31 cellular contexts compared by ENCODE assay signal in the genomic region with DNA sequence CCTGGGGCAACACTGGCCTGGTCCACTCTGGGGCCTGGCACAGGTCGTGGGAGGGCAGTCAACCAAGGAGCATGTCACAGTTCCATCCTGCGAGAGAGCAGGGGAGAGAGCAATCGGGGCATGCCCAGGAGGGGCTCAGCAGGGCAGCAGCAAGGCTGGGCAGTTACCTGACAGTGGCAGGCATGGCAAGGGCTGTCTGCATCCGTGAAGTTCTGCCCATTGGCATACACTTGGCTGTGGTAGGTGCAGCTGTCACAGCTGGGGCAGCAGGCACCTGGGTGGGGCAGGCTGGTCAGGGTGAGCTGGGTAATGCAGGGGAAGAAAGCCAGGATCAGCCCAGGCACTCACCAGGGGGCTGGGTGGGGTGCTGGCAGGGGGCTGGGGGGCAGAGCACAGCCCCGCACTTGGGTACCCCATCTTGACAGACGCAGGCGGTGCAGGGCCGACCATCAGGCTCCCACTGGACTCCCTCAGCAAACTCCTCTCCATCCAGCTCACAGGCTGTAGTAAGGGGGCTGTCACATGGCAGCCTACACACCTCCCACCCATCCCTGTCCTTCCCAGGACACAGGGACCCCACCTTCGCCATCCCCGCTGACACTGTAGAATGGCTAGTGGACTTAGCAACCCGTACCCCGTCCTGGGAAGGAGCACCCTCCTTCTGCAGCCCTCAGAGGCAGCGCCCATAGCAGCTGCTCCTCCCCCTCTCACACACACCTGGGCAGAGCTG. TPM values are rescaled to one million over a fixed set of nuclear protein-coding genes. Genes with fewer than 3 reads are reported as not detected.
DNase-seq lines count a peak whose midpoint lies in the region; ATAC-seq, FAIRE-seq and TF ChIP-seq lines count a peak whose summit lies in the region.
"Had no signal": no experiment of that assay in that cellular context is flagged by ENCODE, and none has a peak within 500 bp of the region (broad histone marks: within the 10 kb centered on the region; RNA-seq: fewer than 3 reads in every experiment).

No MANE protein-coding gene starts in this region.

- POLR2A ChIA-PET in HepG2 (lab: Yijun Ruan, JAX), result no interaction called here

- H3K4me3 Mint-ChIP-seq in natural killer cell treated with Interleukin-12 subunit alpha and Interleukin-12 subunit beta and Interleukin-15 and Interleukin-18, amount 100 ng/mL, for 72 hours, result no peak overlapping the region
- H3K4me3 Mint-ChIP-seq in natural killer cell (no peak overlapping the region), chondrocyte (ENCODE audit: unreplicated experiment) (no peak overlapping the region), immature natural killer cell (no peak overlapping the region)
- H3K4me3 Mint-ChIP-seq: activated T-helper 17 cell treated with anti-CD3 and anti-CD28 coated beads, Interleukin-2, amount 50 U/mL, for 72 hours; central memory CD8-positive, alpha-beta T cell had no signal

- no peaks in the 10 kb centered on the region for H4K20me1 ChIP-seq in HepG2 (ENCODE audit: insufficient read depth, low read length)
- H4K20me1 ChIP-seq: BLaER1 had no signal

- H3K79me2 ChIP-seq in HepG2 (ENCODE audit: insufficient read depth, low read length), result no peaks in the 10 kb centered on the region

- no peaks in the 10 kb centered on the region for H3K9me3 Mint-ChIP-seq in natural killer cell treated with Interleukin-12 subunit alpha and Interleukin-12 subunit beta and Interleukin-15 and Interleukin-18, amount 100 ng/mL, for 72 hours
- H3K9me3 Mint-ChIP-seq in natural killer cell (no peaks in the 10 kb centered on the region), chondrocyte (ENCODE audit: low read depth) (no peaks in the 10 kb centered on the region), immature natural killer cell (no peaks in the 10 kb centered on the region)
- H3K9me3 Mint-ChIP-seq: activated naive CD4-positive, alpha-beta T cell treated with anti-CD3 and anti-CD28 coated beads, Interleukin-2, amount 50 U/mL, for 72 hours; activated T-helper 17 cell treated with anti-CD3 and anti-CD28 coated beads, Interleukin-2, amount 50 U/mL, for 72 hours; central memory CD8-positive, alpha-beta T cell had no signal

- no peak for TF ChIP-seq POLR2A in HepG2 (IDR thresholded peaks at IDR 0.05; ENCODE audit: insufficient read depth in 1 of 2, low read depth in 2 of 2, low read length in 2 of 2)

- CTCF ChIA-PET in HepG2 (lab: Yijun Ruan, JAX; ENCODE audit: low intra/inter-chr PET ratio, low total read pairs), result no interaction called here

- no peaks in the 10 kb centered on the region for H3K36me3 ChIP-seq in HepG2 (replicated peaks in 1 of 2; ENCODE audit: control insufficient read depth in 1 of 2, insufficient read depth in 2 of 2, low read length in 2 of 2)
- H3K36me3 ChIP-seq in upper lobe of right lung, result no peaks in the 10 kb centered on the region
- H3K36me3 ChIP-seq: BLaER1, heart right ventricle, neutrophil, vagina had no signal

- TF ChIP-seq CTCF in natural killer cell (IDR thresholded peaks at IDR 0.05), result no peak
- TF ChIP-seq CTCF in chondrocyte (IDR thresholded peaks at IDR 0.05), result no peak
- no peak for TF ChIP-seq CTCF in HepG2 (CRISPR knock-in tag; IDR thresholded peaks at IDR 0.05)
- TF ChIP-seq CTCF in upper lobe of right lung (IDR thresholded peaks at IDR 0.05), result no peak

- H3K4me2 ChIP-seq in HepG2 (ENCODE audit: low read depth, low read length), result no peak overlapping the region
- H3K4me2 ChIP-seq: BLaER1 had no signal

- BruUV-seq in HepG2 (replicated peaks; lab: Mats Ljungman, UMichigan), result no TSS peak

- no peaks in the 10 kb centered on the region for H3K9me3 ChIP-seq in HepG2 (ENCODE audit: low read length)
- H3K9me3 ChIP-seq in upper lobe of right lung, result no peaks in the 10 kb centered on the region
- H3K9me3 ChIP-seq: BLaER1, heart right ventricle, neutrophil, testis, vagina had no signal

- WGBS in HepG2 (ENCODE audit: low lambda C conversion rate), result 0% methylated on average over 2 of the region's 13 CpGs

- no peak overlapping the region for H3K27ac Mint-ChIP-seq in natural killer cell treated with Interleukin-12 subunit alpha and Interleukin-12 subunit beta and Interleukin-15 and Interleukin-18, amount 100 ng/mL, for 72 hours
- H3K27ac Mint-ChIP-seq in natural killer cell (no peak overlapping the region), chondrocyte (ENCODE audit: unreplicated experiment) (no peak overlapping the region), immature natural killer cell (no peak overlapping the region)
- H3K27ac Mint-ChIP-seq: activated naive CD4-positive, alpha-beta T cell treated with anti-CD3 and anti-CD28 coated beads, Interleukin-2, amount 50 U/mL, for 72 hours; activated T-helper 17 cell treated with anti-CD3 and anti-CD28 coated beads, Interleukin-2, amount 50 U/mL, for 72 hours had no signal

- H3K36me3 Mint-ChIP-seq in natural killer cell treated with Interleukin-12 subunit alpha and Interleukin-12 subunit beta and Interleukin-15 and Interleukin-18, amount 100 ng/mL, for 72 hours, result no peaks in the 10 kb centered on the region
- H3K36me3 Mint-ChIP-seq in natural killer cell (no peaks in the 10 kb centered on the region), chondrocyte (ENCODE audit: low read depth) (no peaks in the 10 kb centered on the region), immature natural killer cell (no peaks in the 10 kb centered on the region)
- H3K36me3 Mint-ChIP-seq: activated naive CD4-positive, alpha-beta T cell treated with anti-CD3 and anti-CD28 coated beads, Interleukin-2, amount 50 U/mL, for 72 hours had no signal

- H2AFZ ChIP-seq in HepG2 (ENCODE audit: low read length), result no peak overlapping the region

- TF ChIP-seq EP300 in HepG2 (IDR thresholded peaks at IDR 0.05; ENCODE audit: low read depth in 2 of 2, low read length in 2 of 2) (no peak), HepG2 (CRISPR knock-in tag; IDR thresholded peaks at IDR 0.05; ENCODE audit: borderline replicate concordance) (no peak)

- no peak for FAIRE-seq in HepG2 (lab: Jason Lieb, UNC)
- FAIRE-seq: astrocyte had no signal

- intact Hi-C loops in natural killer cell (cut with micrococcal nuclease), result no loop called here
- intact Hi-C loops in HepG2 (cut with micrococcal nuclease; ENCODE audit: unreplicated experiment), result no loop called here
- intact Hi-C loops in upper lobe of right lung (cut with DNase I), result loop anchor here (10.0 kb wide), 1 partner anchor 192 kb away; no protein-coding TSS in a partner anchor

- H3K4me3 ChIP-seq in HepG2 (replicated peaks in 1 of 3; ENCODE audit: insufficient read depth in 1 of 3, low read depth in 2 of 3, low read length in 3 of 3) (no peak overlapping the region), upper lobe of right lung (no peak overlapping the region)
- H3K4me3 ChIP-seq: BLaER1, dorsolateral prefrontal cortex, heart right ventricle, skin epidermis, testis, vagina had no signal

- no peaks in the 10 kb centered on the region for H3K4me1 Mint-ChIP-seq in natural killer cell treated with Interleukin-12 subunit alpha and Interleukin-12 subunit beta and Interleukin-15 and Interleukin-18, amount 100 ng/mL, for 72 hours (ENCODE audit: low read depth in 2 of 2)
- no peaks in the 10 kb centered on the region for H3K4me1 Mint-ChIP-seq in natural killer cell
- peaks cover under 1% of the 10 kb centered on the region for H3K4me1 Mint-ChIP-seq in chondrocyte (ENCODE audit: low read depth)
- H3K4me1 Mint-ChIP-seq in immature natural killer cell, result peaks cover 1 to 5% of the 10 kb centered on the region in 2 donors
- H3K4me1 Mint-ChIP-seq: activated T-helper 17 cell treated with anti-CD3 and anti-CD28 coated beads, Interleukin-2, amount 50 U/mL, for 72 hours; central memory CD8-positive, alpha-beta T cell had no signal

- TF ChIP-seq RAD21 in HepG2 (CRISPR knock-in tag; IDR thresholded peaks at IDR 0.05), result no peak

- in situ Hi-C loops in HepG2 (cut with HindIII; ENCODE audit: extremely low pct_ligation_motif_present, low pct_unique_long_range_greater_than_20kb), result loop anchor here (25.0 kb wide), 1 partner anchor 455 kb away; no protein-coding TSS in a partner anchor

- peaks cover 1 to 26% of the 10 kb centered on the region in 2 experiments; a peak in 4 of 5 replicates for H3K27me3 ChIP-seq in HepG2 (ENCODE audit: control insufficient read depth in 1 of 2, insufficient read depth in 2 of 2, low read length in 2 of 2)
- H3K27me3 ChIP-seq in upper lobe of right lung, result peaks cover 14% of the 10 kb centered on the region
- H3K27me3 ChIP-seq: testis, vagina had no signal

- no peak for ATAC-seq in natural killer cell treated with Interleukin-12 subunit alpha and Interleukin-12 subunit beta and Interleukin-15 and Interleukin-18, amount 100 ng/mL, for 72 hours
- ATAC-seq in natural killer cell (no peak), HepG2 (peak; percentile 20), upper lobe of right lung (no peak)
- ATAC-seq: activated naive CD4-positive, alpha-beta T cell treated with anti-CD3 and anti-CD28 coated beads, Interleukin-2, amount 50 U/mL, for 72 hours; activated T-helper 17 cell treated with anti-CD3 and anti-CD28 coated beads, Interleukin-2, amount 50 U/mL, for 72 hours had no signal

- peaks cover 3 to 11% of the 10 kb centered on the region in 2 donors for H3K27me3 Mint-ChIP-seq in natural killer cell treated with Interleukin-12 subunit alpha and Interleukin-12 subunit beta and Interleukin-15 and Interleukin-18, amount 100 ng/mL, for 72 hours
- H3K27me3 Mint-ChIP-seq in natural killer cell (ENCODE audit: low read depth in 2 of 2) (peaks cover 0 to 7% of the 10 kb centered on the region in 2 donors), chondrocyte (ENCODE audit: low read depth) (peaks cover 2% of the 10 kb centered on the region), immature natural killer cell (ENCODE audit: low read depth in 3 of 3) (peaks cover 1 to 4% (median 3%) of the 10 kb centered on the region in 3 donors)
- H3K27me3 Mint-ChIP-seq: activated T-helper 17 cell treated with anti-CD3 and anti-CD28 coated beads, Interleukin-2, amount 50 U/mL, for 72 hours; central memory CD8-positive, alpha-beta T cell had no signal

- H3K27ac ChIP-seq in HepG2 (ENCODE audit: extremely low read length, insufficient read depth, low read length), result no peak overlapping the region
- no peak overlapping the region for H3K27ac ChIP-seq in upper lobe of right lung
- H3K27ac ChIP-seq: BLaER1, dorsolateral prefrontal cortex, heart right ventricle, neutrophil, skin epidermis, testis, vagina had no signal

- no peak overlapping the region for H3K9ac ChIP-seq in HepG2 (ENCODE audit: insufficient read depth, low read depth, low read length)
- H3K9ac ChIP-seq: BLaER1 had no signal

- H3K4me1 ChIP-seq in HepG2 (ENCODE audit: insufficient read depth, low read length) (peaks cover 12% of the 10 kb centered on the region), upper lobe of right lung (no peaks in the 10 kb centered on the region)
- H3K4me1 ChIP-seq: BLaER1, testis had no signal

- peak; percentile 58 for DNase-seq in natural killer cell treated with Interleukin-12 subunit alpha and Interleukin-12 subunit beta and Interleukin-15 and Interleukin-18, amount 100 ng/mL, for 72 hours (ENCODE audit: low spot score)
- DNase-seq in natural killer cell (no peak), chondrocyte (ENCODE audit: low spot score) (peak; percentile 87), HepG2 (ENCODE audit: low spot score) (no peak), upper lobe of right lung (peak; percentile 62), immature natural killer cell (no peak), hippocampal formation (lab: John Stamatoyannopoulos, UW) (no peak), LoVo (ENCODE audit: low spot score) (no peak)
- DNase-seq: ACHN; activated CD4-positive, alpha-beta T cell treated with anti-CD3 and anti-CD28 coated beads, Interleukin-2, amount 50 U/mL, for 48 hours; activated CD8-positive, alpha-beta memory T cell treated with anti-CD3 and anti-CD28 coated beads, Interleukin-2, amount 50 U/mL, for 4 hours; COR-L47; DMS79; GOT3; heart right ventricle; Kasumi-1; NCI-H1048; NCI-H187 treated with DMSO at 0.1 percent for 48 hours; NCI-H69; SIG-M5; testis had no signal

RNA-seq across cellular contexts. Expression of a gene that starts 17.8 kb away (rescaled TPM):
- total RNA-seq in natural killer cell treated with Interleukin-12 subunit alpha and Interleukin-12 subunit beta and Interleukin-15 and Interleukin-18, amount 100 ng/mL, for 72 hours, result 1 to 10 TPM in 1 of 2 donors, under 1 TPM in 1; 0.17 to 1.1 TPM
- under 1 TPM in 2 of 3 donors, not detected in 1; 0.49 to 0.95 TPM for total RNA-seq in natural killer cell
- total RNA-seq in chondrocyte, result 1.3 to 1.5 TPM in 2 of 3 replicates, not detected in the other
- 0.22 and 1.0 TPM in 2 replicates for total RNA-seq in HepG2 (2016; rRNA removed; fragmentation: Illumina TruSeq; extraction: Trizol)
- 0.26 and 0.51 TPM in 2 replicates for total RNA-seq in HepG2 (2016; cell fraction: cytosol; rRNA removed; fragmentation: Illumina TruSeq; extraction: Trizol; ENCODE audit: low read depth)
- 0.37 and 1.2 TPM in 2 replicates for total RNA-seq in HepG2 (2016; cell fraction: insoluble cytoplasmic fraction; rRNA removed; fragmentation: Illumina TruSeq; extraction: Trizol)
- total RNA-seq in HepG2 (2016; cell fraction: membrane; rRNA removed; fragmentation: Illumina TruSeq; extraction: Trizol), result 0.28 and 0.48 TPM in 2 replicates
- total RNA-seq in HepG2 (2016; cell fraction: nucleus; rRNA removed; fragmentation: Illumina TruSeq; extraction: Trizol), result 1.3 and 2.0 TPM in 2 replicates
- 0.37 and 0.46 TPM in 2 replicates for polyA plus RNA-seq in HepG2 (2011; rRNA removed)
- polyA plus RNA-seq in HepG2 (2011; cell fraction: cytosol; rRNA removed), result 0.12 and 0.31 TPM in 2 replicates
- polyA plus RNA-seq in HepG2 (2011; cell fraction: nucleus; rRNA removed), result 6.6 and 8.0 TPM in 2 replicates
- 0.28 TPM in 2 replicates for polyA plus RNA-seq in HepG2 (2012)
- polyA plus RNA-seq in HepG2 (2016; cell fraction: cytosol; fragmentation: Illumina TruSeq; extraction: Trizol; ENCODE audit: low read depth), result 0.09 and 0.12 TPM in 2 replicates
- polyA plus RNA-seq in HepG2 (2016; cell fraction: insoluble cytoplasmic fraction; fragmentation: Illumina TruSeq; extraction: Trizol; ENCODE audit: low read depth), result 0.17 and 0.24 TPM in 2 replicates
- polyA plus RNA-seq in HepG2 (2016; cell fraction: membrane; fragmentation: Illumina TruSeq; extraction: Trizol; ENCODE audit: low read depth), result 0.20 and 0.23 TPM in 2 replicates
- 2.1 and 3.1 TPM in 2 replicates for polyA plus RNA-seq in HepG2 (2016; cell fraction: nucleus; fragmentation: Illumina TruSeq; extraction: Trizol; ENCODE audit: insufficient read depth, low read depth)
- polyA minus RNA-seq in HepG2 (2011; rRNA and poly(A)+ RNA removed; ENCODE audit: low replicate concordance), result 0.07 and 0.58 TPM in 2 replicates
- not detected in 2 replicates for polyA minus RNA-seq in HepG2 (2011; cell fraction: cytosol; rRNA and poly(A)+ RNA removed)
- polyA minus RNA-seq in HepG2 (2011; cell fraction: nucleus; rRNA and poly(A)+ RNA removed), result 1.1 and 1.4 TPM in 2 replicates
- total RNA-seq in upper lobe of right lung, result 1.3 TPM
- under 1 TPM in 1 of 3 donors, not detected in 2; 0.16 TPM for polyA plus RNA-seq in immature natural killer cell
- total RNA-seq: pulmonary artery endothelial cell had no signal

RNA-seq across cellular contexts. Expression of a gene that starts 30.0 kb away (rescaled TPM):
- 100 to 1,000 TPM; 115 to 145 TPM for total RNA-seq in natural killer cell treated with Interleukin-12 subunit alpha and Interleukin-12 subunit beta and Interleukin-15 and Interleukin-18, amount 100 ng/mL, for 72 hours
- total RNA-seq in natural killer cell (10 to 100 TPM; 82.9 to 98.0 (median 94.3) TPM), chondrocyte (139 to 162 TPM (median 154 TPM) in 3 replicates), HepG2 (2016; rRNA removed; fragmentation: Illumina TruSeq; extraction: Trizol) (87.2 and 107 TPM in 2 replicates), upper lobe of right lung (180 TPM)
- 91.7 and 127 TPM in 2 replicates for total RNA-seq in HepG2 (2016; cell fraction: cytosol; rRNA removed; fragmentation: Illumina TruSeq; extraction: Trizol; ENCODE audit: low read depth)
- total RNA-seq in HepG2 (2016; cell fraction: insoluble cytoplasmic fraction; rRNA removed; fragmentation: Illumina TruSeq; extraction: Trizol), result 86.6 and 128 TPM in 2 replicates
- 87.9 and 101 TPM in 2 replicates for total RNA-seq in HepG2 (2016; cell fraction: membrane; rRNA removed; fragmentation: Illumina TruSeq; extraction: Trizol)
- 29.8 and 31.5 TPM in 2 replicates for total RNA-seq in HepG2 (2016; cell fraction: nucleus; rRNA removed; fragmentation: Illumina TruSeq; extraction: Trizol)
- polyA plus RNA-seq in HepG2 (2011; rRNA removed) (132 and 144 TPM in 2 replicates), immature natural killer cell (100 to 1,000 TPM; 358 to 616 (median 487) TPM)
- 149 and 216 TPM in 2 replicates for polyA plus RNA-seq in HepG2 (2011; cell fraction: cytosol; rRNA removed)
- polyA plus RNA-seq in HepG2 (2011; cell fraction: nucleus; rRNA removed), result 54.3 and 63.6 TPM in 2 replicates
- polyA plus RNA-seq in HepG2 (2012), result 127 and 131 TPM in 2 replicates
- polyA plus RNA-seq in HepG2 (2016; cell fraction: cytosol; fragmentation: Illumina TruSeq; extraction: Trizol; ENCODE audit: low read depth), result 134 and 154 TPM in 2 replicates
- polyA plus RNA-seq in HepG2 (2016; cell fraction: insoluble cytoplasmic fraction; fragmentation: Illumina TruSeq; extraction: Trizol; ENCODE audit: low read depth), result 186 and 188 TPM in 2 replicates
- 130 and 137 TPM in 2 replicates for polyA plus RNA-seq in HepG2 (2016; cell fraction: membrane; fragmentation: Illumina TruSeq; extraction: Trizol; ENCODE audit: low read depth)
- polyA plus RNA-seq in HepG2 (2016; cell fraction: nucleus; fragmentation: Illumina TruSeq; extraction: Trizol; ENCODE audit: insufficient read depth, low read depth), result 74.2 and 75.8 TPM in 2 replicates
- polyA minus RNA-seq in HepG2 (2011; rRNA and poly(A)+ RNA removed; ENCODE audit: low replicate concordance), result 39.4 and 64.2 TPM in 2 replicates
- 18.0 and 20.1 TPM in 2 replicates for polyA minus RNA-seq in HepG2 (2011; cell fraction: cytosol; rRNA and poly(A)+ RNA removed)
- polyA minus RNA-seq in HepG2 (2011; cell fraction: nucleus; rRNA and poly(A)+ RNA removed), result 9.9 and 10.6 TPM in 2 replicates

RNA-seq across cellular contexts. Expression of a gene that starts 45.0 kb away (rescaled TPM):
- 10 to 100 TPM; 26.5 to 43.4 TPM for total RNA-seq in natural killer cell treated with Interleukin-12 subunit alpha and Interleukin-12 subunit beta and Interleukin-15 and Interleukin-18, amount 100 ng/mL, for 72 hours
- total RNA-seq in natural killer cell, result 10 to 100 TPM; 13.0 to 20.2 (median 19.5) TPM
- total RNA-seq in chondrocyte, result 0.26 to 0.53 TPM (median 0.37 TPM) in 3 replicates
- 2.0 and 2.9 TPM in 2 replicates for total RNA-seq in HepG2 (2016; rRNA removed; fragmentation: Illumina TruSeq; extraction: Trizol)
- 1.1 and 1.9 TPM in 2 replicates for total RNA-seq in HepG2 (2016; cell fraction: cytosol; rRNA removed; fragmentation: Illumina TruSeq; extraction: Trizol; ENCODE audit: low read depth)
- total RNA-seq in HepG2 (2016; cell fraction: insoluble cytoplasmic fraction; rRNA removed; fragmentation: Illumina TruSeq; extraction: Trizol), result 1.9 and 3.1 TPM in 2 replicates
- total RNA-seq in HepG2 (2016; cell fraction: membrane; rRNA removed; fragmentation: Illumina TruSeq; extraction: Trizol), result 2.0 and 3.2 TPM in 2 replicates
- total RNA-seq in HepG2 (2016; cell fraction: nucleus; rRNA removed; fragmentation: Illumina TruSeq; extraction: Trizol), result 2.9 and 3.4 TPM in 2 replicates
- polyA plus RNA-seq in HepG2 (2011; rRNA removed), result 2.0 and 2.4 TPM in 2 replicates
- 1.2 and 1.5 TPM in 2 replicates for polyA plus RNA-seq in HepG2 (2011; cell fraction: cytosol; rRNA removed)
- polyA plus RNA-seq in HepG2 (2011; cell fraction: nucleus; rRNA removed), result 9.9 and 12.9 TPM in 2 replicates
- polyA plus RNA-seq in HepG2 (2012), result 0.66 and 0.88 TPM in 2 replicates
- polyA plus RNA-seq in HepG2 (2016; cell fraction: cytosol; fragmentation: Illumina TruSeq; extraction: Trizol; ENCODE audit: low read depth), result 1.1 TPM in 2 replicates
- polyA plus RNA-seq in HepG2 (2016; cell fraction: insoluble cytoplasmic fraction; fragmentation: Illumina TruSeq; extraction: Trizol; ENCODE audit: low read depth), result 2.0 and 3.3 TPM in 2 replicates
- polyA plus RNA-seq in HepG2 (2016; cell fraction: membrane; fragmentation: Illumina TruSeq; extraction: Trizol; ENCODE audit: low read depth), result 1.5 and 2.4 TPM in 2 replicates
- polyA plus RNA-seq in HepG2 (2016; cell fraction: nucleus; fragmentation: Illumina TruSeq; extraction: Trizol; ENCODE audit: insufficient read depth, low read depth), result 9.3 and 11.8 TPM in 2 replicates
- 0.61 and 1.8 TPM in 2 replicates for polyA minus RNA-seq in HepG2 (2011; rRNA and poly(A)+ RNA removed; ENCODE audit: low replicate concordance)
- 0.79 and 1.8 TPM in 2 replicates for polyA minus RNA-seq in HepG2 (2011; cell fraction: cytosol; rRNA and poly(A)+ RNA removed)
- 0.52 and 1.1 TPM in 2 replicates for polyA minus RNA-seq in HepG2 (2011; cell fraction: nucleus; rRNA and poly(A)+ RNA removed)
- total RNA-seq in upper lobe of right lung, result 29.4 TPM
- polyA plus RNA-seq in immature natural killer cell, result 10 to 100 TPM; 14.2 to 31.7 (median 25.6) TPM

Comparison
In these comparisons a context has a peak if more than half of its experiments do, and no peak if none do; other contexts are left out.
1. DNase-seq: peak in natural killer cell treated with Interleukin-12 subunit alpha and Interleukin-12 subunit beta and Interleukin-15 and Interleukin-18, amount 100 ng/mL, for 72 hours (single experiment), chondrocyte (single experiment) and upper lobe of right lung (single experiment); none in natural killer cell (single experiment), HepG2 (single experiment), immature natural killer cell (0 of 3), hippocampal formation (0 of 2) and LoVo (single experiment).